In genomic region chr1:156054500-156055342, GRCh38 we compare ENCODE assay signal across 1 cellular context.
TF ChIP-seq lines count a peak whose summit lies in the region.

TSS of gene LAMTOR2 (plus strand) at chr1:156054782. CDS start at chr1:156054890, 108 bp downstream.

TF ChIP-seq in GM12878, 131 proteins besides CTCF, POLR2A, EP300 and RAD21 (continued from another document and continues in another):
- TF ChIP-seq MTA3 (IDR thresholded peaks at IDR 0.05; ENCODE audit: borderline replicate concordance, low read length) (no peak), NFIC (IDR thresholded peaks at IDR 0.05; ENCODE audit: low read depth, low read length) (no peak; the same call in 1 of the 2 replicates), STAT1 (conservative IDR thresholded peaks at IDR 0.05) (peak; percentile 37; the same call in 1 of the 2 replicates), FOXM1 (IDR thresholded peaks at IDR 0.05; ENCODE audit: low read depth, low read length) (no peak), BCL11A (IDR thresholded peaks at IDR 0.05; ENCODE audit: low read depth, low read length) (no peak), SIN3A (IDR thresholded peaks at IDR 0.05; ENCODE audit: low read depth, low read length) (peak; percentile 74), DPF2 (IDR thresholded peaks at IDR 0.05) (0 out of 2 replicates have a peak, but pooled peaks have one; percentile 15), POLR2AphosphoS2 (IDR thresholded peaks at IDR 0.05; ENCODE audit: low read depth, low read length) (no peak), IKZF2 (IDR thresholded peaks at IDR 0.05) (peak; percentile 80 to 85), NFYA (IDR thresholded peaks at IDR 0.05; ENCODE audit: borderline replicate concordance, low read depth, low read length) (no peak), SREBF2 (IDR thresholded peaks at IDR 0.05; ENCODE audit: low read length) (no peak), CHD4 (IDR thresholded peaks at IDR 0.05) (no peak), FOXK2 (IDR thresholded peaks at IDR 0.05) (no peak; the same call in 1 of the 2 replicates), SPI1 (IDR thresholded peaks at IDR 0.05; ENCODE audit: borderline replicate concordance, insufficient read depth, low read depth, low read length) (no peak), CHD2 (IDR thresholded peaks at IDR 0.05; ENCODE audit: borderline replicate concordance, low read depth, low read length) (peak; percentile 88), WRNIP1 (IDR thresholded peaks at IDR 0.05; ENCODE audit: borderline replicate concordance, low read depth, low read length) (no peak), PML (IDR thresholded peaks at IDR 0.05; ENCODE audit: low read length) (peak; percentile 78), POU2F2 (IDR thresholded peaks at IDR 0.05; ENCODE audit: borderline replicate concordance, low read depth, low read length) (no peak; the same call in 2 of the 3 replicates), TCF3 (IDR thresholded peaks at IDR 0.05; ENCODE audit: borderline replicate concordance, insufficient read depth, low read depth, low read length) (no peak), PAX8 (IDR thresholded peaks at IDR 0.05) (no peak), SMAD1 (IDR thresholded peaks at IDR 0.05; ENCODE audit: low read depth, partially characterized antibody) (no peak), ZBTB40 (IDR thresholded peaks at IDR 0.05; ENCODE audit: borderline replicate concordance) (peak; percentile 78; the same call in 1 of the 2 replicates), SREBF1 (IDR thresholded peaks at IDR 0.05; ENCODE audit: low read length) (peak; percentile 85), RAD51 (IDR thresholded peaks at IDR 0.05) (no peak), TBL1XR1 (IDR thresholded peaks at IDR 0.05; ENCODE audit: low read depth, low read length) (no peak), HCFC1 (IDR thresholded peaks at IDR 0.05; ENCODE audit: low read length) (peak; percentile 99), ZNF207 (IDR thresholded peaks at IDR 0.05; ENCODE audit: borderline replicate concordance) (peak; percentile 93; the same call in 1 of the 2 replicates)
- TF ChIP-seq, protein P1, sequence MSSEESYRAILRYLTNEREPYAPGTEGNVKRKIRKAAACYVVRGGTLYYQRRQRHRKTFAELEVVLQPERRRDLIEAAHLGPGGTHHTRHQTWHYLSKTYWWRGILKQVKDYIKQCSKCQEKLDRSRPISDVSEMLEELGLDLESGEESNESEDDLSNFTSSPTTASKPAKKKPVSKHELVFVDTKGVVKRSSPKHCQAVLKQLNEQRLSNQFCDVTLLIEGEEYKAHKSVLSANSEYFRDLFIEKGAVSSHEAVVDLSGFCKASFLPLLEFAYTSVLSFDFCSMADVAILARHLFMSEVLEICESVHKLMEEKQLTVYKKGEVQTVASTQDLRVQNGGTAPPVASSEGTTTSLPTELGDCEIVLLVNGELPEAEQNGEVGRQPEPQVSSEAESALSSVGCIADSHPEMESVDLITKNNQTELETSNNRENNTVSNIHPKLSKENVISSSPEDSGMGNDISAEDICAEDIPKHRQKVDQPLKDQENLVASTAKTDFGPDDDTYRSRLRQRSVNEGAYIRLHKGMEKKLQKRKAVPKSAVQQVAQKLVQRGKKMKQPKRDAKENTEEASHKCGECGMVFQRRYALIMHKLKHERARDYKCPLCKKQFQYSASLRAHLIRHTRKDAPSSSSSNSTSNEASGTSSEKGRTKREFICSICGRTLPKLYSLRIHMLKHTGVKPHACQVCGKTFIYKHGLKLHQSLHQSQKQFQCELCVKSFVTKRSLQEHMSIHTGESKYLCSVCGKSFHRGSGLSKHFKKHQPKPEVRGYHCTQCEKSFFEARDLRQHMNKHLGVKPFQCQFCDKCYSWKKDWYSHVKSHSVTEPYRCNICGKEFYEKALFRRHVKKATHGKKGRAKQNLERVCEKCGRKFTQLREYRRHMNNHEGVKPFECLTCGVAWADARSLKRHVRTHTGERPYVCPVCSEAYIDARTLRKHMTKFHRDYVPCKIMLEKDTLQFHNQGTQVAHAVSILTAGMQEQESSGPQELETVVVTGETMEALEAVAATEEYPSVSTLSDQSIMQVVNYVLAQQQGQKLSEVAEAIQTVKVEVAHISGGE (CRISPR knock-in tag; IDR thresholded peaks at IDR 0.05), result no peak
- TF ChIP-seq, protein P2, sequence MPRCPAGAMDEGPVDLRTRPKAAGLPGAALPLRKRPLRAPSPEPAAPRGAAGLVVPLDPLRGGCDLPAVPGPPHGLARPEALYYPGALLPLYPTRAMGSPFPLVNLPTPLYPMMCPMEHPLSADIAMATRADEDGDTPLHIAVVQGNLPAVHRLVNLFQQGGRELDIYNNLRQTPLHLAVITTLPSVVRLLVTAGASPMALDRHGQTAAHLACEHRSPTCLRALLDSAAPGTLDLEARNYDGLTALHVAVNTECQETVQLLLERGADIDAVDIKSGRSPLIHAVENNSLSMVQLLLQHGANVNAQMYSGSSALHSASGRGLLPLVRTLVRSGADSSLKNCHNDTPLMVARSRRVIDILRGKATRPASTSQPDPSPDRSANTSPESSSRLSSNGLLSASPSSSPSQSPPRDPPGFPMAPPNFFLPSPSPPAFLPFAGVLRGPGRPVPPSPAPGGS (IDR thresholded peaks at IDR 0.05; ENCODE audit: borderline replicate concordance, insufficient read depth, low read depth, low read length, poor library complexity, severe bottlenecking), result no peak
- TF ChIP-seq, protein P3, sequence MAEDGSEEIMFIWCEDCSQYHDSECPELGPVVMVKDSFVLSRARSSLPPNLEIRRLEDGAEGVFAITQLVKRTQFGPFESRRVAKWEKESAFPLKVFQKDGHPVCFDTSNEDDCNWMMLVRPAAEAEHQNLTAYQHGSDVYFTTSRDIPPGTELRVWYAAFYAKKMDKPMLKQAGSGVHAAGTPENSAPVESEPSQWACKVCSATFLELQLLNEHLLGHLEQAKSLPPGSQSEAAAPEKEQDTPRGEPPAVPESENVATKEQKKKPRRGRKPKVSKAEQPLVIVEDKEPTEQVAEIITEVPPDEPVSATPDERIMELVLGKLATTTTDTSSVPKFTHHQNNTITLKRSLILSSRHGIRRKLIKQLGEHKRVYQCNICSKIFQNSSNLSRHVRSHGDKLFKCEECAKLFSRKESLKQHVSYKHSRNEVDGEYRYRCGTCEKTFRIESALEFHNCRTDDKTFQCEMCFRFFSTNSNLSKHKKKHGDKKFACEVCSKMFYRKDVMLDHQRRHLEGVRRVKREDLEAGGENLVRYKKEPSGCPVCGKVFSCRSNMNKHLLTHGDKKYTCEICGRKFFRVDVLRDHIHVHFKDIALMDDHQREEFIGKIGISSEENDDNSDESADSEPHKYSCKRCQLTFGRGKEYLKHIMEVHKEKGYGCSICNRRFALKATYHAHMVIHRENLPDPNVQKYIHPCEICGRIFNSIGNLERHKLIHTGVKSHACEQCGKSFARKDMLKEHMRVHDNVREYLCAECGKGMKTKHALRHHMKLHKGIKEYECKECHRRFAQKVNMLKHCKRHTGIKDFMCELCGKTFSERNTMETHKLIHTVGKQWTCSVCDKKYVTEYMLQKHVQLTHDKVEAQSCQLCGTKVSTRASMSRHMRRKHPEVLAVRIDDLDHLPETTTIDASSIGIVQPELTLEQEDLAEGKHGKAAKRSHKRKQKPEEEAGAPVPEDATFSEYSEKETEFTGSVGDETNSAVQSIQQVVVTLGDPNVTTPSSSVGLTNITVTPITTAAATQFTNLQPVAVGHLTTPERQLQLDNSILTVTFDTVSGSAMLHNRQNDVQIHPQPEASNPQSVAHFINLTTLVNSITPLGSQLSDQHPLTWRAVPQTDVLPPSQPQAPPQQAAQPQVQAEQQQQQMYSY (CRISPR knock-in tag; IDR thresholded peaks at IDR 0.05), result no peak
- TF ChIP-seq, protein P4, sequence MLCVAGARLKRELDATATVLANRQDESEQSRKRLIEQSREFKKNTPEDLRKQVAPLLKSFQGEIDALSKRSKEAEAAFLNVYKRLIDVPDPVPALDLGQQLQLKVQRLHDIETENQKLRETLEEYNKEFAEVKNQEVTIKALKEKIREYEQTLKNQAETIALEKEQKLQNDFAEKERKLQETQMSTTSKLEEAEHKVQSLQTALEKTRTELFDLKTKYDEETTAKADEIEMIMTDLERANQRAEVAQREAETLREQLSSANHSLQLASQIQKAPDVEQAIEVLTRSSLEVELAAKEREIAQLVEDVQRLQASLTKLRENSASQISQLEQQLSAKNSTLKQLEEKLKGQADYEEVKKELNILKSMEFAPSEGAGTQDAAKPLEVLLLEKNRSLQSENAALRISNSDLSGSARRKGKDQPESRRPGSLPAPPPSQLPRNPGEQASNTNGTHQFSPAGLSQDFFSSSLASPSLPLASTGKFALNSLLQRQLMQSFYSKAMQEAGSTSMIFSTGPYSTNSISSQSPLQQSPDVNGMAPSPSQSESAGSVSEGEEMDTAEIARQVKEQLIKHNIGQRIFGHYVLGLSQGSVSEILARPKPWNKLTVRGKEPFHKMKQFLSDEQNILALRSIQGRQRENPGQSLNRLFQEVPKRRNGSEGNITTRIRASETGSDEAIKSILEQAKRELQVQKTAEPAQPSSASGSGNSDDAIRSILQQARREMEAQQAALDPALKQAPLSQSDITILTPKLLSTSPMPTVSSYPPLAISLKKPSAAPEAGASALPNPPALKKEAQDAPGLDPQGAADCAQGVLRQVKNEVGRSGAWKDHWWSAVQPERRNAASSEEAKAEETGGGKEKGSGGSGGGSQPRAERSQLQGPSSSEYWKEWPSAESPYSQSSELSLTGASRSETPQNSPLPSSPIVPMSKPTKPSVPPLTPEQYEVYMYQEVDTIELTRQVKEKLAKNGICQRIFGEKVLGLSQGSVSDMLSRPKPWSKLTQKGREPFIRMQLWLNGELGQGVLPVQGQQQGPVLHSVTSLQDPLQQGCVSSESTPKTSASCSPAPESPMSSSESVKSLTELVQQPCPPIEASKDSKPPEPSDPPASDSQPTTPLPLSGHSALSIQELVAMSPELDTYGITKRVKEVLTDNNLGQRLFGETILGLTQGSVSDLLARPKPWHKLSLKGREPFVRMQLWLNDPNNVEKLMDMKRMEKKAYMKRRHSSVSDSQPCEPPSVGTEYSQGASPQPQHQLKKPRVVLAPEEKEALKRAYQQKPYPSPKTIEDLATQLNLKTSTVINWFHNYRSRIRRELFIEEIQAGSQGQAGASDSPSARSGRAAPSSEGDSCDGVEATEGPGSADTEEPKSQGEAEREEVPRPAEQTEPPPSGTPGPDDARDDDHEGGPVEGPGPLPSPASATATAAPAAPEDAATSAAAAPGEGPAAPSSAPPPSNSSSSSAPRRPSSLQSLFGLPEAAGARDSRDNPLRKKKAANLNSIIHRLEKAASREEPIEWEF (IDR thresholded peaks at IDR 0.05; ENCODE audit: insufficient replicate concordance, low read depth, low read length), result no peak
- TF ChIP-seq, protein P5, sequence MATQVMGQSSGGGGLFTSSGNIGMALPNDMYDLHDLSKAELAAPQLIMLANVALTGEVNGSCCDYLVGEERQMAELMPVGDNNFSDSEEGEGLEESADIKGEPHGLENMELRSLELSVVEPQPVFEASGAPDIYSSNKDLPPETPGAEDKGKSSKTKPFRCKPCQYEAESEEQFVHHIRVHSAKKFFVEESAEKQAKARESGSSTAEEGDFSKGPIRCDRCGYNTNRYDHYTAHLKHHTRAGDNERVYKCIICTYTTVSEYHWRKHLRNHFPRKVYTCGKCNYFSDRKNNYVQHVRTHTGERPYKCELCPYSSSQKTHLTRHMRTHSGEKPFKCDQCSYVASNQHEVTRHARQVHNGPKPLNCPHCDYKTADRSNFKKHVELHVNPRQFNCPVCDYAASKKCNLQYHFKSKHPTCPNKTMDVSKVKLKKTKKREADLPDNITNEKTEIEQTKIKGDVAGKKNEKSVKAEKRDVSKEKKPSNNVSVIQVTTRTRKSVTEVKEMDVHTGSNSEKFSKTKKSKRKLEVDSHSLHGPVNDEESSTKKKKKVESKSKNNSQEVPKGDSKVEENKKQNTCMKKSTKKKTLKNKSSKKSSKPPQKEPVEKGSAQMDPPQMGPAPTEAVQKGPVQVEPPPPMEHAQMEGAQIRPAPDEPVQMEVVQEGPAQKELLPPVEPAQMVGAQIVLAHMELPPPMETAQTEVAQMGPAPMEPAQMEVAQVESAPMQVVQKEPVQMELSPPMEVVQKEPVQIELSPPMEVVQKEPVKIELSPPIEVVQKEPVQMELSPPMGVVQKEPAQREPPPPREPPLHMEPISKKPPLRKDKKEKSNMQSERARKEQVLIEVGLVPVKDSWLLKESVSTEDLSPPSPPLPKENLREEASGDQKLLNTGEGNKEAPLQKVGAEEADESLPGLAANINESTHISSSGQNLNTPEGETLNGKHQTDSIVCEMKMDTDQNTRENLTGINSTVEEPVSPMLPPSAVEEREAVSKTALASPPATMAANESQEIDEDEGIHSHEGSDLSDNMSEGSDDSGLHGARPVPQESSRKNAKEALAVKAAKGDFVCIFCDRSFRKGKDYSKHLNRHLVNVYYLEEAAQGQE (IDR thresholded peaks at IDR 0.05; ENCODE audit: low read depth, low read length), result no peak
